In the genomic region with DNA sequence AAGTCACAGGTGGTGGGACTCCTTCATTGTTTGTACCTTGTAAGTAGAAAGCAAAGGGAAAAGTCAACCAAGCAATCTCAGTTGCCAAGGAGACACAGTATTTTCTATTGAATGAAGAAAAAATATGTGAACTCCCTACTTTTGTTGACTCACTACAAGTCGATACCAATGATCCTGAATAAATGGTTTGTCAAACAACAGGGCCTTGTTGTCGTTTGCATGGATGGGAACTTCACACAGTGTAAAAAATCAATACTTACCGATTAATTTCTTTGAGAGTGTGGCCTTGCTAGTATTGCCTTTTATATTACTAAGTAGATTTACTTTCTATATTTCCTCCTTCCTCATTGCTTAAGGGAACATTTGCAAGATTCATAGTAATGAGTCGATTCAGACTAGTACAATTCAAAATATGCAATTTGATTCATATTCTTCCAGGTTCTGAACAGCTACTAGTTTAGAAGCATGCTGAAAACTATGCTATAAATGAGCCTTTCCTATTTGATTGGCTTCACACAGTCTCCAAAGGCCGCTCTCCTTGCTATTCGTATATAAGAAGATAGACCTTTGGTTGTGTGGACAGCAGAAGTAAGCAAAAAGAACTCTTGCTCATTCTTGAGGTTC, we compare ENCODE assay signal across 25 cellular contexts.
DNase-seq lines count a peak whose midpoint lies in the region; ATAC-seq and TF ChIP-seq lines count a peak whose summit lies in the region.
"Had no signal": no experiment of that assay in that cellular context is flagged by ENCODE, and none has a peak within 500 bp of the region (broad histone marks: within the 10 kb centered on the region; RNA-seq: fewer than 3 reads in every experiment).

No MANE protein-coding gene starts in this region.

- H4K20me1 ChIP-seq in SK-N-SH (ENCODE audit: insufficient read depth) = no peaks in the 10 kb centered on the region

- H3K79me2 ChIP-seq in SK-N-SH (ENCODE audit: insufficient read depth) = no peaks in the 10 kb centered on the region
- H3K79me2 ChIP-seq: hepatocyte had no signal

- TF ChIP-seq EP300 in SK-N-SH (IDR thresholded peaks at IDR 0.05; ENCODE audit: borderline replicate concordance in 1 of 2, low read depth in 1 of 2, low read length in 1 of 2) (no peak), suprapubic skin (IDR thresholded peaks at IDR 0.05) (no peak)

- no peaks in the 10 kb centered on the region for H3K36me3 Mint-ChIP-seq in dendritic cell treated with granulocyte-macrophage colony-stimulating factor and Interleukin-4, amounts not matched to agents 40 ng/mL and 50 ng/mL, for 4 days (ENCODE audit: low read depth)
- H3K36me3 Mint-ChIP-seq: activated naive CD8-positive, alpha-beta T cell treated with anti-CD3 and anti-CD28 coated beads for 36 hours; immature natural killer cell; T-cell had no signal

- H3K9me3 ChIP-seq in SK-N-SH (no peaks in the 10 kb centered on the region), suprapubic skin (no peaks in the 10 kb centered on the region)
- H3K9me3 ChIP-seq: left lung had no signal

- H3K4me2 ChIP-seq in SK-N-SH = no peak overlapping the region
- H3K4me2 ChIP-seq: hepatocyte had no signal

- no peaks in the 10 kb centered on the region for H3K9me2 ChIP-seq in SK-N-SH

- H3K36me3 ChIP-seq in SK-N-SH (replicated peaks in 1 of 2; ENCODE audit: control insufficient read depth in 1 of 2, insufficient read depth in 2 of 2, low read length in 1 of 2) (no peaks in the 10 kb centered on the region), suprapubic skin (no peaks in the 10 kb centered on the region)
- H3K36me3 ChIP-seq: left lung had no signal

- DNase-seq in SK-N-SH = no peak
- DNase-seq in mucosa of gallbladder (ENCODE audit: low spot score) = peak; percentile 25
- DNase-seq in suprapubic skin (ENCODE audit: low spot score in 2 of 2) = no peak
- no peak for DNase-seq in activated T-cell treated with anti-CD3 and anti-CD28 coated beads for 4 hours
- no peak for DNase-seq in cerebellar nuclear complex (lab: John Stamatoyannopoulos, UW)
- DNase-seq in GOT3 (lab: John Stamatoyannopoulos, UW) = no peak
- DNase-seq: activated CD8-positive, alpha-beta T cell treated with anti-CD3 and anti-CD28 coated beads for 36 hours; activated effector memory CD4-positive, alpha-beta T cell treated with Interleukin-2 at 50 U/mL for 16 hours; activated naive CD8-positive, alpha-beta T cell treated with anti-CD3 and anti-CD28 coated beads for 36 hours; DMS79; effector CD4-positive, alpha-beta T cell; H9; immature natural killer cell; left lung; NCI-H1048; NCI-H2081; NCI-H345; NCI-H774; stimulated activated CD4-positive, alpha-beta T cell treated with anti-CD3 and anti-CD28 coated beads, Interleukin-1b, Interleukin-23, amount 100 ng/mL, for 48 hours; T-cell had no signal

- POLR2A ChIA-PET in SK-N-SH (lab: Yijun Ruan, JAX) = no interaction called here

- TF ChIP-seq CTCF in SK-N-SH (IDR thresholded peaks at IDR 0.05) = no peak
- no peak for TF ChIP-seq CTCF in suprapubic skin (IDR thresholded peaks at IDR 0.05)

- H3K9ac ChIP-seq in SK-N-SH = no peak overlapping the region

- no peak overlapping the region for H3K4me3 ChIP-seq in SK-N-SH (ENCODE audit: low read depth in 2 of 2, low read length in 1 of 2)
- no peak overlapping the region for H3K4me3 ChIP-seq in suprapubic skin
- H3K4me3 ChIP-seq: hepatocyte, left lung, skin epidermis had no signal

- intact Hi-C loops in dendritic cell treated with granulocyte-macrophage colony-stimulating factor and Interleukin-4, amounts not matched to agents 40 ng/mL and 50 ng/mL, for 4 days (cut with micrococcal nuclease) = no loop called here

- no peaks in the 10 kb centered on the region for H3F3A ChIP-seq in SK-N-SH (replicated peaks; ENCODE audit: insufficient read depth)

- H3K27ac Mint-ChIP-seq in dendritic cell treated with granulocyte-macrophage colony-stimulating factor and Interleukin-4, amounts not matched to agents 40 ng/mL and 50 ng/mL, for 4 days = peak overlapping the region; percentile 79
- H3K27ac Mint-ChIP-seq: activated CD8-positive, alpha-beta T cell treated with anti-CD3 and anti-CD28 coated beads for 36 hours; activated naive CD8-positive, alpha-beta T cell treated with anti-CD3 and anti-CD28 coated beads for 36 hours; immature natural killer cell; T-cell had no signal

- TF ChIP-seq RAD21 in SK-N-SH (IDR thresholded peaks at IDR 0.05; ENCODE audit: low read length) = no peak

- WGBS in SK-N-SH (ENCODE audit: low lambda C conversion rate) = 75% methylated on average over 6 of the region's 6 CpGs
- 68% methylated on average over 6 of the region's 6 CpGs for WGBS in suprapubic skin

- no peak for TF ChIP-seq POLR2A in suprapubic skin (IDR thresholded peaks at IDR 0.05)

- H3K4me1 Mint-ChIP-seq in dendritic cell treated with granulocyte-macrophage colony-stimulating factor and Interleukin-4, amounts not matched to agents 40 ng/mL and 50 ng/mL, for 4 days (ENCODE audit: low read depth) = peaks cover 48% of the 10 kb centered on the region
- H3K4me1 Mint-ChIP-seq: activated naive CD8-positive, alpha-beta T cell treated with anti-CD3 and anti-CD28 coated beads for 36 hours; immature natural killer cell had no signal

- no peaks in the 10 kb centered on the region for H3K9me3 Mint-ChIP-seq in dendritic cell treated with granulocyte-macrophage colony-stimulating factor and Interleukin-4, amounts not matched to agents 40 ng/mL and 50 ng/mL, for 4 days
- H3K9me3 Mint-ChIP-seq: activated CD8-positive, alpha-beta T cell treated with anti-CD3 and anti-CD28 coated beads for 36 hours; activated naive CD8-positive, alpha-beta T cell treated with anti-CD3 and anti-CD28 coated beads for 36 hours; H9; T-cell had no signal

- H3K27ac ChIP-seq in SK-N-SH (ENCODE audit: low read depth in 2 of 2, low read length in 1 of 2) (no peak overlapping the region), suprapubic skin (peak overlapping the region; percentile 30)
- H3K27ac ChIP-seq: hepatocyte had no signal

- no peak overlapping the region for H3K4me3 Mint-ChIP-seq in dendritic cell treated with granulocyte-macrophage colony-stimulating factor and Interleukin-4, amounts not matched to agents 40 ng/mL and 50 ng/mL, for 4 days
- H3K4me3 Mint-ChIP-seq: activated CD8-positive, alpha-beta T cell treated with anti-CD3 and anti-CD28 coated beads for 36 hours; activated naive CD8-positive, alpha-beta T cell treated with anti-CD3 and anti-CD28 coated beads for 36 hours; H9; immature natural killer cell; T-cell had no signal

- H2AFZ ChIP-seq in SK-N-SH (ENCODE audit: low read depth) = 0 out of 2 replicates have a peak overlapping the region, but pooled peaks have one; percentile 6
- H2AFZ ChIP-seq: hepatocyte had no signal

- peaks cover 4% of the 10 kb centered on the region for H3K27me3 Mint-ChIP-seq in dendritic cell treated with granulocyte-macrophage colony-stimulating factor and Interleukin-4, amounts not matched to agents 40 ng/mL and 50 ng/mL, for 4 days

- CTCF ChIA-PET in SK-N-SH (lab: Yijun Ruan, JAX) = interaction anchor here (1.4 to 2.1 kb wide), 3 partner anchors 17 to 170 kb away, joined by 4 to 6 read pairs (median 5); no protein-coding TSS in a partner anchor

- no peak for ATAC-seq in SK-N-SH treated with all-trans-retinoic acid at 6 μM for 48 hours
- ATAC-seq: activated CD4-positive, CD25-positive, alpha-beta regulatory T cell treated with anti-CD3 and anti-CD28 coated beads, Interleukin-2, amount 50 U/mL, for 24 hours; activated CD8-positive, alpha-beta T cell treated with anti-CD3 and anti-CD28 coated beads for 36 hours; T-cell had no signal

- H3K4me1 ChIP-seq in SK-N-SH (ENCODE audit: control insufficient read depth in 1 of 2, insufficient read depth in 2 of 2, low read depth in 1 of 2, low read length in 1 of 2) = no peaks in the 10 kb centered on the region; a peak in 1 of 4 replicates
- peaks cover 20% of the 10 kb centered on the region for H3K4me1 ChIP-seq in suprapubic skin

- H3K27me3 ChIP-seq in SK-N-SH (ENCODE audit: insufficient read depth) = no peaks in the 10 kb centered on the region
- H3K27me3 ChIP-seq in suprapubic skin = no peaks in the 10 kb centered on the region
- H3K27me3 ChIP-seq: hepatocyte had no signal

TF ChIP-seq in SK-N-SH, 30 proteins besides CTCF, POLR2A, EP300 and RAD21 (continues in another document):
- TF ChIP-seq FOSL2 (IDR thresholded peaks at IDR 0.05; ENCODE audit: borderline replicate concordance, low read depth) (no peak), RCOR1 (IDR thresholded peaks at IDR 0.05; ENCODE audit: low read length) (no peak), GABPA (IDR thresholded peaks at IDR 0.05; ENCODE audit: low read depth) (no peak), ELF1 (IDR thresholded peaks at IDR 0.05) (no peak), TCF12 (IDR thresholded peaks at IDR 0.05) (no peak), USF1 (IDR thresholded peaks at IDR 0.05; ENCODE audit: borderline replicate concordance, low read depth) (no peak), MAX (IDR thresholded peaks at IDR 0.05; ENCODE audit: low read depth) (no peak)

TF ChIP-seq in SK-N-SH treated with all-trans-retinoic acid at 6 μM for 48 hours, 23 proteins besides CTCF, POLR2A, EP300 and RAD21 (continues in another document):
- no peak for TF ChIP-seq ISL1 (CRISPR knock-in tag; IDR thresholded peaks at IDR 0.05)
- no peak for TF ChIP-seq ZFP30 (CRISPR knock-in tag; IDR thresholded peaks at IDR 0.05)
- TF ChIP-seq ZNF565 (CRISPR knock-in tag; conservative IDR thresholded peaks at IDR 0.05; ENCODE audit: low read depth) = no peak
- TF ChIP-seq, protein P1, sequence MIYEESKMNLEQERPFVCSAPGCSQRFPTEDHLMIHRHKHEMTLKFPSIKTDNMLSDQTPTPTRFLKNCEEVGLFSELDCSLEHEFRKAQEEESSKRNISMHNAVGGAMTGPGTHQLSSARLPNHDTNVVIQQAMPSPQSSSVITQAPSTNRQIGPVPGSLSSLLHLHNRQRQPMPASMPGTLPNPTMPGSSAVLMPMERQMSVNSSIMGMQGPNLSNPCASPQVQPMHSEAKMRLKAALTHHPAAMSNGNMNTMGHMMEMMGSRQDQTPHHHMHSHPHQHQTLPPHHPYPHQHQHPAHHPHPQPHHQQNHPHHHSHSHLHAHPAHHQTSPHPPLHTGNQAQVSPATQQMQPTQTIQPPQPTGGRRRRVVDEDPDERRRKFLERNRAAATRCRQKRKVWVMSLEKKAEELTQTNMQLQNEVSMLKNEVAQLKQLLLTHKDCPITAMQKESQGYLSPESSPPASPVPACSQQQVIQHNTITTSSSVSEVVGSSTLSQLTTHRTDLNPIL (CRISPR knock-in tag; IDR thresholded peaks at IDR 0.05; ENCODE audit: low read depth) = no peak
